Comparison of ENCODE assay signal across 24 cellular contexts in genomic region chr20:60648556-60648955, GRCh38.
"Had no signal": no experiment of that assay in that cellular context is flagged by ENCODE, and none has a peak within 500 bp of the region (broad histone marks: within the 10 kb centered on the region; RNA-seq: fewer than 3 reads in every experiment).

No MANE protein-coding gene starts in this region.

- H3K27me3 ChIP-seq: foreskin keratinocyte, gastroesophageal sphincter, hepatocyte, sigmoid colon, spleen, testis, tibial artery had no signal

- DNase-seq: dorsolateral prefrontal cortex; effector CD8-positive, alpha-beta T cell; endodermal cell; foreskin keratinocyte; heart left ventricle; kidney; nucleus accumbens; posterior cingulate gyrus; psoas muscle; right cardiac atrium; sigmoid colon; spleen; stimulated activated CD4-positive, alpha-beta T cell treated with anti-CD3 and anti-CD28 coated beads, Interleukin-4, amount 100 ng/mL, for 4 hours; stimulated activated naive CD8-positive, alpha-beta T cell treated with anti-CD3 and anti-CD28 coated beads, Interleukin-15, Interleukin-2, amounts not matched to agents 100 U/mL and 50 U/mL, for 24 hours; substantia nigra; testis; tibial artery had no signal

- H3K4me3 ChIP-seq: dorsolateral prefrontal cortex, esophagus muscularis mucosa, gastroesophageal sphincter, heart left ventricle, hepatocyte, lung, psoas muscle, sigmoid colon, skin epidermis, spleen, testis, tibial artery had no signal

- ATAC-seq: foreskin keratinocyte; gastroesophageal sphincter; heart left ventricle; left lobe of liver; psoas muscle; right cardiac atrium; stimulated activated memory B cell treated with anti-CD40 and anti-IgM and Interleukin-4, amounts not matched to agents 10 μg/mL and 1 μg/mL and 100 μg/mL, for 72 hours; stimulated activated naive CD8-positive, alpha-beta T cell treated with anti-CD3 and anti-CD28 coated beads, Interleukin-15, Interleukin-2, amounts not matched to agents 100 U/mL and 50 U/mL, for 24 hours had no signal

- H3K27ac ChIP-seq: dorsolateral prefrontal cortex, esophagus muscularis mucosa, foreskin keratinocyte, gastroesophageal sphincter, heart left ventricle, hepatocyte, psoas muscle, sigmoid colon, skin epidermis, spleen, testis, tibial artery had no signal
